Comparison of ENCODE assay signal across 8 cellular contexts in genomic region chr2:231706731-231707624, GRCh38. TPM values are rescaled to one million over a fixed set of nuclear protein-coding genes. Genes with fewer than 3 reads are reported as not detected.
DNase-seq lines count a peak whose midpoint lies in the region; ATAC-seq and TF ChIP-seq lines count a peak whose summit lies in the region.

No MANE protein-coding gene starts in this region.

- H3K27ac ChIP-seq in angular gyrus (ENCODE audit: low read depth, low read length) (peak overlapping the region; percentile 99), right atrium auricular region (peak overlapping the region; percentile 99 to 100), vagina (peak overlapping the region; percentile 100)

- TF ChIP-seq CTCF in GM13976 (IDR thresholded peaks at IDR 0.05; ENCODE audit: borderline replicate concordance, control extremely low read depth, extremely low read depth, insufficient read depth, missing control alignments): peak; percentile 92
- TF ChIP-seq CTCF in right atrium auricular region (IDR thresholded peaks at IDR 0.05): peak; percentile 69 to 86
- peak; percentile 60 to 86 (median 70) for TF ChIP-seq CTCF in vagina (IDR thresholded peaks at IDR 0.05)

- no peaks in the 10 kb centered on the region for H3K27me3 ChIP-seq in right atrium auricular region
- no peaks in the 10 kb centered on the region for H3K27me3 ChIP-seq in vagina

- peaks cover 20% of the 10 kb centered on the region for H3K36me3 Mint-ChIP-seq in T-helper 1 cell treated with Interleukin-12 subunit alpha and Interleukin-12 subunit beta and Interleukin-4 antibody, amounts not matched to agents 30 μg/mL and 1 μg/mL, for 36 hours (ENCODE audit: low read depth)

- H3K9me3 ChIP-seq in right atrium auricular region: no peaks in the 10 kb centered on the region
- H3K9me3 ChIP-seq in vagina: no peaks in the 10 kb centered on the region

- in situ Hi-C loops in GM13976 (cut with MboI; ENCODE audit: low sequenced_read_pairs, unreplicated experiment): loop anchor here (10.0 kb wide), 1 partner anchor 92 kb away; no protein-coding TSS in a partner anchor

- TF ChIP-seq POLR2A in vagina (IDR thresholded peaks at IDR 0.05): peak in 1 of 2 donors; percentile 94

- ATAC-seq in HG02870 (IDR thresholded peaks at IDR 0.05; ENCODE audit: unreplicated experiment): peak; percentile 37

- no peaks in the 10 kb centered on the region for H3K9me3 Mint-ChIP-seq in T-helper 1 cell treated with Interleukin-12 subunit alpha and Interleukin-12 subunit beta and Interleukin-4 antibody, amounts not matched to agents 30 μg/mL and 1 μg/mL, for 36 hours

- intact Hi-C loops in vagina (cut with DNase I): loop anchor here (2.0 kb wide), 1 partner anchor 94 kb away; no protein-coding TSS in a partner anchor

- peak overlapping the region; percentile 100 for H3K27ac Mint-ChIP-seq in T-helper 1 cell treated with Interleukin-12 subunit alpha and Interleukin-12 subunit beta and Interleukin-4 antibody, amounts not matched to agents 30 μg/mL and 1 μg/mL, for 36 hours

- H3K4me1 ChIP-seq in right atrium auricular region (peaks cover 0 to 31% of the 10 kb centered on the region in 2 donors), vagina (peaks cover 34% of the 10 kb centered on the region)

- H3K4me3 ChIP-seq in right atrium auricular region (peak overlapping the region; percentile 61 to 94), vagina (peak overlapping the region; percentile 89 to 100)

- H3K27me3 Mint-ChIP-seq in T-helper 1 cell treated with Interleukin-12 subunit alpha and Interleukin-12 subunit beta and Interleukin-4 antibody, amounts not matched to agents 30 μg/mL and 1 μg/mL, for 36 hours (ENCODE audit: low read depth): peaks cover 3% of the 10 kb centered on the region

- DNase-seq in GM13976 (ENCODE audit: low spot score): peak; percentile 94
- peak; percentile 94 for DNase-seq in NCI-H146 (lab: John Stamatoyannopoulos, UW)
- peak; percentile 99 for DNase-seq in right atrium auricular region (ENCODE audit: low spot score)
- peak; percentile 96 for DNase-seq in pulmonary artery endothelial cell (ENCODE audit: low read depth, low spot score)
- peak in 1 of 2 donors; percentile 99 for DNase-seq in vagina (ENCODE audit: extremely low spot score in 2 of 2)

- peak overlapping the region; percentile 94 for H3K4me3 Mint-ChIP-seq in T-helper 1 cell treated with Interleukin-12 subunit alpha and Interleukin-12 subunit beta and Interleukin-4 antibody, amounts not matched to agents 30 μg/mL and 1 μg/mL, for 36 hours

- peaks cover 22% of the 10 kb centered on the region for H3K4me1 Mint-ChIP-seq in T-helper 1 cell treated with Interleukin-12 subunit alpha and Interleukin-12 subunit beta and Interleukin-4 antibody, amounts not matched to agents 30 μg/mL and 1 μg/mL, for 36 hours (ENCODE audit: low read depth)

- H3K36me3 ChIP-seq in right atrium auricular region (peaks cover 10% of the 10 kb centered on the region), vagina (peaks cover 0 to 7% of the 10 kb centered on the region in 2 donors)

RNA-seq across cellular contexts. Expression of gene PTMA, which starts 1.3 kb away (rescaled TPM):
- total RNA-seq in right atrium auricular region (100 to 1,000 TPM; 234 to 430 TPM), pulmonary artery endothelial cell (1,274 and 1,552 TPM in 2 replicates), vagina (536 TPM)
